ENCODE assay signal across 8 cellular contexts in genomic region chr7:126700807-126701604, GRCh38.
DNase-seq lines count a peak whose midpoint lies in the region; ATAC-seq and TF ChIP-seq lines count a peak whose summit lies in the region.

No MANE protein-coding gene starts in this region.

- no peaks in the 10 kb centered on the region for H3K9me3 ChIP-seq in CD4-positive, alpha-beta memory T cell (ENCODE audit: control insufficient read depth in 1 of 2, low read length in 2 of 2)

- H3K36me3 Mint-ChIP-seq in CD4-positive, alpha-beta memory T cell, result no peaks in the 10 kb centered on the region
- no peaks in the 10 kb centered on the region for H3K36me3 Mint-ChIP-seq in activated CD4-positive, alpha-beta T cell treated with anti-CD3 and anti-CD28 coated beads, Interleukin-2, amount 10 ng/mL, durations not matched to agents 24 days and 14 days (ENCODE audit: low read depth)

- DNase-seq in CD4-positive, alpha-beta memory T cell, result peak; percentile 29 to 56 (median 40)
- DNase-seq in NCI-H460 (ENCODE audit: extremely low read depth, low read depth) (peak; percentile 95), fibroblast of villous mesenchyme (ENCODE audit: low read depth) (peak; percentile 91), cortex of kidney (lab: John Stamatoyannopoulos, UW) (no peak)
- DNase-seq in activated CD4-positive, alpha-beta T cell treated with anti-CD3 and anti-CD28 coated beads, Interleukin-2, amount 10 ng/mL, durations not matched to agents 24 days and 14 days, result peak; percentile 87
- peak; percentile 11 to 36 for DNase-seq in stimulated activated CD4-positive, alpha-beta T cell treated with anti-CD3 and anti-CD28 coated beads, Interleukin-12 subunit alpha, Interleukin-12 subunit beta, amount 100 ng/mL, for 24 hours (ENCODE audit: low read depth in 2 of 2)

- no peak overlapping the region for H3K4me3 ChIP-seq in CD4-positive, alpha-beta memory T cell (ENCODE audit: low read length in 2 of 2)
- H3K4me3 ChIP-seq in fibroblast of villous mesenchyme (ENCODE audit: low read depth, low read length), result no peak overlapping the region

- no peak overlapping the region for H3K27ac ChIP-seq in CD4-positive, alpha-beta memory T cell (ENCODE audit: low read depth, low read length)

- POLR2A ChIA-PET in CD4-positive, alpha-beta memory T cell (lab: Charles Lee; ENCODE audit: partially characterized antibody), result no interaction called here

- no peak for TF ChIP-seq CTCF in fibroblast of villous mesenchyme (IDR thresholded peaks at IDR 0.05; ENCODE audit: insufficient read depth, low read depth, low read length)

- TF ChIP-seq POLR2A in GM19099 (IDR thresholded peaks at IDR 0.05; ENCODE audit: extremely low read depth, insufficient read length, low read depth), result peak; percentile 74

- peaks cover 0 to 3% (median 1%) of the 10 kb centered on the region in 4 donors for H3K4me1 Mint-ChIP-seq in CD4-positive, alpha-beta memory T cell
- H3K4me1 Mint-ChIP-seq in activated CD4-positive, alpha-beta T cell treated with anti-CD3 and anti-CD28 coated beads, Interleukin-2, amount 10 ng/mL, durations not matched to agents 24 days and 14 days, result peaks cover 6% of the 10 kb centered on the region

- peaks cover 0 to 5% (median 3%) of the 10 kb centered on the region in 8 donors for H3K9me3 Mint-ChIP-seq in CD4-positive, alpha-beta memory T cell
- peaks cover 3% of the 10 kb centered on the region for H3K9me3 Mint-ChIP-seq in activated CD4-positive, alpha-beta T cell treated with anti-CD3 and anti-CD28 coated beads, Interleukin-2, amount 10 ng/mL, durations not matched to agents 24 days and 14 days

- H3K36me3 ChIP-seq in CD4-positive, alpha-beta memory T cell (ENCODE audit: insufficient read depth, low read length), result no peaks in the 10 kb centered on the region

- H3K4me1 ChIP-seq in CD4-positive, alpha-beta memory T cell (ENCODE audit: insufficient read depth, low read length), result no peaks in the 10 kb centered on the region

- CTCF ChIA-PET in CD4-positive, alpha-beta memory T cell (lab: Charles Lee; ENCODE audit: partially characterized antibody), result no interaction called here

- peak; percentile 88 for ATAC-seq in HG03159 (IDR thresholded peaks at IDR 0.05; ENCODE audit: unreplicated experiment)

- intact Hi-C loops in CD4-positive, alpha-beta memory T cell (cut with micrococcal nuclease), result no loop called here
- intact Hi-C loops in activated CD4-positive, alpha-beta T cell treated with anti-CD3 and anti-CD28 coated beads, Interleukin-2, amount 10 ng/mL, durations not matched to agents 24 days and 14 days (cut with micrococcal nuclease), result no loop called here

- no peaks in the 10 kb centered on the region for H3K27me3 Mint-ChIP-seq in CD4-positive, alpha-beta memory T cell
- H3K27me3 Mint-ChIP-seq in activated CD4-positive, alpha-beta T cell treated with anti-CD3 and anti-CD28 coated beads, Interleukin-2, amount 10 ng/mL, durations not matched to agents 24 days and 14 days, result peaks cover 18% of the 10 kb centered on the region

- H3K27ac Mint-ChIP-seq in CD4-positive, alpha-beta memory T cell, result no peak overlapping the region
- no peak overlapping the region for H3K27ac Mint-ChIP-seq in activated CD4-positive, alpha-beta T cell treated with anti-CD3 and anti-CD28 coated beads, Interleukin-2, amount 10 ng/mL, durations not matched to agents 24 days and 14 days

- H3K27me3 ChIP-seq in CD4-positive, alpha-beta memory T cell (ENCODE audit: insufficient read depth, low read length), result no peaks in the 10 kb centered on the region

- peak overlapping the region in 1 of 8 donors; percentile 2 for H3K4me3 Mint-ChIP-seq in CD4-positive, alpha-beta memory T cell
- no peak overlapping the region for H3K4me3 Mint-ChIP-seq in activated CD4-positive, alpha-beta T cell treated with anti-CD3 and anti-CD28 coated beads, Interleukin-2, amount 10 ng/mL, durations not matched to agents 24 days and 14 days
